ENCODE assay signal across 17 cellular contexts in the genomic region with DNA sequence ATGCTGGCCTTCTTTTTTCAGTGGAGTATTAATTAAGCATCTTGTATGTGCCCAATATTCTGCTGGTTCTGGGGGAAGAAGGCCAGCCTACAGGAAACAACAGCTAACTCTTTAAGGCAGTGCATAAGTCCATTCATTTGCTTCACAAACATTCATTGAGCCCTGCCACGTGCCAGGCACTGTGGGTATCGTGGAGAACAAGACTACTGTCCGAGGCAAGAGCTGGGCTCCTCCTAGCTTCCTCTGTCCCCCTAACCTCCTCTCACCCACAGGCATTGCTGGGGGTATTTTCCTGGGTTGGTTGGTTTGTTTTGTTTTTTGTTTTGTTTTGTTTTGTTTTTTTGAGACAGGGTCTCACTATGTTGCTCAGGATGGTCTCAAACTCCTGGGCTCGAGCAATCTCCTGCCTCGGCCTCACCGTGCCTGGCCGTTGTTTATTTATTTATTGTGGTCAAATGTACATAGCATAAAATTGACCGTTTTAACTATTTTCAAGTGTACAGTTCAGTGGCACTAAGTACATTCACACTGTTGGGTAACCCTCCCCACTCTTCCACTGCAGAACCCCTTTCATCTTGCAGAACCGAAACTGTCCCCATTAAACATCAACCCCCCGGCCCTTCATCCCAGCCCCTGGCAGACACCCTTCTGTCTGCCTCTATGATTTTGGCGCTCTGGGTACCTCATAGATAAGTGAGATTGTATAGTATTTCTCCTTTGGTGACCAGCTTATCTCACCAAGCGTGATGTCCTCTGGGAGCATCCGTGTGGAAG. TPM values are rescaled to one million over a fixed set of nuclear protein-coding genes. Genes with fewer than 3 reads are reported as not detected.
DNase-seq lines count a peak whose midpoint lies in the region; FAIRE-seq and TF ChIP-seq lines count a peak whose summit lies in the region.
"Had no signal": no experiment of that assay in that cellular context is flagged by ENCODE, and none has a peak within 500 bp of the region (broad histone marks: within the 10 kb centered on the region; RNA-seq: fewer than 3 reads in every experiment).

No MANE protein-coding gene starts in this region.

- TF ChIP-seq CTCF in Calu3 (IDR thresholded peaks at IDR 0.05; ENCODE audit: unreplicated experiment) (no peak), progenitor cell of endocrine pancreas (IDR thresholded peaks at IDR 0.05; ENCODE audit: unreplicated experiment) (no peak), suprapubic skin (IDR thresholded peaks at IDR 0.05) (no peak), D721Med (IDR thresholded peaks at IDR 0.05; ENCODE audit: insufficient read depth, missing control alignments) (no peak)

- H3K9ac ChIP-seq in adipocyte (ENCODE audit: low read length), result peak overlapping the region; percentile 25

- CTCF ChIA-PET in Calu3 (lab: Charles Lee), result no interaction called here

- H3K36me3 ChIP-seq in adipocyte (ENCODE audit: control insufficient read depth, insufficient read depth, low read length, severe bottlenecking), result peaks cover 3% of the 10 kb centered on the region
- H3K36me3 ChIP-seq in suprapubic skin, result no peaks in the 10 kb centered on the region
- H3K36me3 ChIP-seq: colonic mucosa had no signal

- no peak for TF ChIP-seq EP300 in suprapubic skin (IDR thresholded peaks at IDR 0.05)

- FAIRE-seq in D721Med (lab: Jason Lieb, UNC), result no peak

- peaks cover 52% of the 10 kb centered on the region for H3K4me1 Mint-ChIP-seq in Calu3 (ENCODE audit: low read depth, unreplicated experiment)
- H3K4me1 Mint-ChIP-seq in progenitor cell of endocrine pancreas (ENCODE audit: low read depth), result peaks cover 10% of the 10 kb centered on the region

- TF ChIP-seq POLR2A in suprapubic skin (IDR thresholded peaks at IDR 0.05), result no peak

- DNase-seq in Calu3 (no peak), adipocyte (ENCODE audit: low read depth) (no peak), head of caudate nucleus (peak in 41 of 42 donors; percentile 47 to 90 (median 72)), progenitor cell of endocrine pancreas (ENCODE audit: low spot score, unreplicated experiment) (no peak), suprapubic skin (ENCODE audit: low spot score in 2 of 2) (no peak), NAMALWA (ENCODE audit: low spot score) (no peak), cortex of kidney (lab: John Stamatoyannopoulos, UW) (no peak), D721Med (ENCODE audit: insufficient read length, low spot score) (no peak)
- DNase-seq: aorta, colonic mucosa, erythroblast, MV-4-11, NCI-H2029, NCI-H446 treated with DMSO at 0.1 percent for 48 hours, SHP77 treated with DMSO at 0.1 percent for 48 hours had no signal

- H3K36me3 Mint-ChIP-seq in Calu3 (ENCODE audit: insufficient read depth, unreplicated experiment), result no peaks in the 10 kb centered on the region
- H3K36me3 Mint-ChIP-seq in progenitor cell of endocrine pancreas (ENCODE audit: insufficient read depth), result no peaks in the 10 kb centered on the region
- H3K36me3 Mint-ChIP-seq: natural killer cell treated with Interleukin-12 subunit alpha and Interleukin-12 subunit beta and Interleukin-15 and Interleukin-18, amount 100 ng/mL, for 72 hours had no signal

- no peak overlapping the region for H3K27ac ChIP-seq in suprapubic skin
- H3K27ac ChIP-seq: colonic mucosa had no signal

- H3K27ac Mint-ChIP-seq in Calu3 (ENCODE audit: unreplicated experiment) (peak overlapping the region; percentile 56), progenitor cell of endocrine pancreas (peak overlapping the region; percentile 18)
- H3K27ac Mint-ChIP-seq: natural killer cell treated with Interleukin-12 subunit alpha and Interleukin-12 subunit beta and Interleukin-15 and Interleukin-18, amount 100 ng/mL, for 72 hours; stimulated activated naive CD8-positive, alpha-beta T cell treated with anti-CD3 and anti-CD28 coated beads, Interleukin-15, Interleukin-2, amounts not matched to agents 100 ng/mL and 50 ng/mL, for 24 hours had no signal

- no peaks in the 10 kb centered on the region for H3K27me3 ChIP-seq in adipocyte (replicated peaks; ENCODE audit: control insufficient read depth, insufficient read depth, low read length)
- no peaks in the 10 kb centered on the region for H3K27me3 ChIP-seq in suprapubic skin
- H3K27me3 ChIP-seq: colonic mucosa had no signal

- H3K9me3 ChIP-seq in adipocyte (ENCODE audit: control insufficient read depth, low read length), result no peaks in the 10 kb centered on the region
- no peaks in the 10 kb centered on the region for H3K9me3 ChIP-seq in suprapubic skin
- H3K9me3 ChIP-seq: colonic mucosa had no signal

- H3K4me1 ChIP-seq in adipocyte (ENCODE audit: control insufficient read depth, insufficient read depth, low read length) (peaks cover 64% of the 10 kb centered on the region), suprapubic skin (peaks cover 69% of the 10 kb centered on the region)

- no peak overlapping the region for H3K4me3 Mint-ChIP-seq in Calu3 (ENCODE audit: low read depth, unreplicated experiment)
- no peak overlapping the region for H3K4me3 Mint-ChIP-seq in progenitor cell of endocrine pancreas (ENCODE audit: low read depth)
- H3K4me3 Mint-ChIP-seq: natural killer cell treated with Interleukin-12 subunit alpha and Interleukin-12 subunit beta and Interleukin-15 and Interleukin-18, amount 100 ng/mL, for 72 hours; stimulated activated naive CD8-positive, alpha-beta T cell treated with anti-CD3 and anti-CD28 coated beads, Interleukin-15, Interleukin-2, amounts not matched to agents 100 ng/mL and 50 ng/mL, for 24 hours had no signal

- BruUV-seq in Calu3 (replicated peaks; lab: Mats Ljungman, UMichigan), result no TSS peak

- H3K27me3 Mint-ChIP-seq in Calu3 (ENCODE audit: unreplicated experiment) (no peaks in the 10 kb centered on the region), progenitor cell of endocrine pancreas (no peaks in the 10 kb centered on the region)
- H3K27me3 Mint-ChIP-seq: stimulated activated naive CD8-positive, alpha-beta T cell treated with anti-CD3 and anti-CD28 coated beads, Interleukin-15, Interleukin-2, amounts not matched to agents 100 ng/mL and 50 ng/mL, for 24 hours had no signal

- 84% methylated on average over 13 of the region's 13 CpGs for WGBS in suprapubic skin

- H3K9me3 Mint-ChIP-seq in Calu3 (ENCODE audit: low read depth, unreplicated experiment), result no peaks in the 10 kb centered on the region
- no peaks in the 10 kb centered on the region for H3K9me3 Mint-ChIP-seq in progenitor cell of endocrine pancreas (ENCODE audit: low read depth)
- H3K9me3 Mint-ChIP-seq: natural killer cell treated with Interleukin-12 subunit alpha and Interleukin-12 subunit beta and Interleukin-15 and Interleukin-18, amount 100 ng/mL, for 72 hours; stimulated activated naive CD8-positive, alpha-beta T cell treated with anti-CD3 and anti-CD28 coated beads, Interleukin-15, Interleukin-2, amounts not matched to agents 100 ng/mL and 50 ng/mL, for 24 hours had no signal

- intact Hi-C loops in Calu3 (cut with micrococcal nuclease; ENCODE audit: unreplicated experiment), result no loop called here
- intact Hi-C loops in head of caudate nucleus (cut with DNase I), result no loop called here

- no peak overlapping the region for H3K4me3 ChIP-seq in adipocyte (ENCODE audit: low read length)
- H3K4me3 ChIP-seq in suprapubic skin, result no peak overlapping the region
- H3K4me3 ChIP-seq: colonic mucosa had no signal

RNA-seq across cellular contexts. Expression of a gene that starts 32.6 kb away (rescaled TPM):
- total RNA-seq in Calu3 (2022), result 14.3 and 32.4 TPM in 2 replicates
- total RNA-seq in progenitor cell of endocrine pancreas, result 12.9 and 14.1 TPM in 2 replicates
- 10 to 100 TPM; 17.9 to 29.3 (median 23.2) TPM for total RNA-seq in suprapubic skin
- total RNA-seq: natural killer cell treated with Interleukin-12 subunit alpha and Interleukin-12 subunit beta and Interleukin-15 and Interleukin-18, amount 100 ng/mL, for 72 hours had no signal

Comparison
In these comparisons a context has a peak if more than half of its experiments do, and no peak if none do; other contexts are left out.
1. DNase-seq: peak in head of caudate nucleus (41 of 42); none in Calu3 (single experiment), adipocyte (single experiment), progenitor cell of endocrine pancreas (single experiment), suprapubic skin (0 of 2), NAMALWA (single experiment), cortex of kidney (single experiment) and D721Med (single experiment).